In the genomic region with DNA sequence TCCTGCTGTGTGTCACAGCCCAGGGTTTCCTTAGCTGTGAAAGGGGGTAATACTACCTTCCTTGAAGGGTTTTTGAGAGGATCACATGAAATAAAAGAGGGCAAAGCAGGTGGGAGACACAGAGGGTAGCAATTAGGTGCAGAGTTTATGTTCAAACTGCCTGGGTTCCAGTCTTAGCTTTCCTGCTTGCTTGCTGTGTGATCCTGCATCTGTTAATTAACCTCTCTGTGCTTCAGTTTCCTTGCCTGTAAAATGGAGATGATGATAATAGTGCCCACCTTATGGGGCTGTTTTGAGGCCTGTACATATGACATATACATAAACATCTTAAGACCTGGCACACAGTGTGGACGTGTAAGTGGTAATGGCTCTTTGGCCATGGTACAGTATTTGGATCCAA, we compare ENCODE assay signal across 29 cellular contexts. TPM values are rescaled to one million over a fixed set of nuclear protein-coding genes. Genes with fewer than 3 reads are reported as not detected.
"Had no signal": no experiment of that assay in that cellular context is flagged by ENCODE, and none has a peak within 500 bp of the region (broad histone marks: within the 10 kb centered on the region; RNA-seq: fewer than 3 reads in every experiment).

No MANE protein-coding gene starts in this region.

- H3K9me3 ChIP-seq: adrenal gland, body of pancreas, heart left ventricle, lower lobe of right lung, neutrophil, testis, transverse colon had no signal

- H3K27me3 Mint-ChIP-seq: activated naive CD8-positive, alpha-beta T cell treated with anti-CD3 and anti-CD28 coated beads for 36 hours; progenitor cell of endocrine pancreas had no signal

- H3K9me3 Mint-ChIP-seq: activated naive CD4-positive, alpha-beta T cell treated with anti-CD3 and anti-CD28 coated beads for 36 hours; activated naive CD8-positive, alpha-beta T cell treated with anti-CD3 and anti-CD28 coated beads for 36 hours; activated T-helper 1 cell treated with anti-CD3 and anti-CD28 coated beads, Interleukin-12 subunit alpha, Interleukin-12 subunit beta, Interleukin-2, Interleukin-4 antibody, amounts not matched to agents 30 ng/mL and 10 ng/mL and 1 ng/mL, durations not matched to agents 14 hours and 24 hours and 36 hours; natural killer cell; T-helper 1 cell treated with Interleukin-12 subunit alpha and Interleukin-12 subunit beta and Interleukin-4 antibody, amounts not matched to agents 30 μg/mL and 1 μg/mL, for 36 hours had no signal

- H3K4me1 ChIP-seq: adrenal gland, lower lobe of right lung, testis, transverse colon had no signal

- H3K27me3 ChIP-seq: adrenal gland, body of pancreas, heart left ventricle, neutrophil, testis, transverse colon had no signal

- H3K27ac Mint-ChIP-seq: activated naive CD4-positive, alpha-beta T cell treated with anti-CD3 and anti-CD28 coated beads for 36 hours; activated naive CD8-positive, alpha-beta T cell treated with anti-CD3 and anti-CD28 coated beads for 36 hours; activated T-helper 1 cell treated with anti-CD3 and anti-CD28 coated beads, Interleukin-12 subunit alpha, Interleukin-12 subunit beta, Interleukin-2, Interleukin-4 antibody, amounts not matched to agents 30 ng/mL and 10 ng/mL and 1 ng/mL, durations not matched to agents 14 hours and 24 hours and 36 hours; natural killer cell; progenitor cell of endocrine pancreas; T-helper 1 cell treated with Interleukin-12 subunit alpha and Interleukin-12 subunit beta and Interleukin-4 antibody, amounts not matched to agents 30 μg/mL and 1 μg/mL, for 36 hours had no signal

- DNase-seq: activated CD4-positive, alpha-beta T cell treated with anti-CD3 and anti-CD28 coated beads for 48 hours; activated CD4-positive, alpha-beta T cell treated with anti-CD3 and anti-CD28 coated beads, Interleukin-2, amount 50 U/mL, for 48 hours; activated CD8-positive, alpha-beta memory T cell treated with anti-CD3 and anti-CD28 coated beads for 24 hours; activated effector memory CD4-positive, alpha-beta T cell treated with anti-CD3 and anti-CD28 coated beads, Interleukin-2, amount 50 U/mL, for 16 hours; activated naive CD4-positive, alpha-beta T cell treated with anti-CD3 and anti-CD28 coated beads for 36 hours; activated naive CD8-positive, alpha-beta T cell treated with anti-CD3 and anti-CD28 coated beads for 36 hours; activated T-cell treated with anti-CD3 and anti-CD28 coated beads, Interleukin-2, amount 50 U/mL, for 1 hour; adrenal gland; body of pancreas; foreskin fibroblast; heart left ventricle; lower lobe of right lung; mesenchymal stem cell; natural killer cell; stimulated activated CD4-positive, alpha-beta T cell treated with anti-CD3 and anti-CD28 coated beads, Interleukin-12 subunit alpha, Interleukin-12 subunit beta, amount 100 ng/mL, for 4 hours; stimulated activated CD4-positive, alpha-beta T cell treated with anti-CD3 and anti-CD28 coated beads, Interleukin-4, amount 100 ng/mL, for 1 hour; stimulated activated naive CD8-positive, alpha-beta T cell treated with anti-CD3 and anti-CD28 coated beads, Interleukin-15, Interleukin-2, amounts not matched to agents 100 U/mL and 50 U/mL, for 24 hours; T-helper 9 cell; testis; transverse colon had no signal

- H3K4me3 ChIP-seq: adrenal gland, body of pancreas, coronary artery, heart left ventricle, lower lobe of right lung, skin epidermis, testis, transverse colon had no signal

- H3K27ac ChIP-seq: adrenal gland, coronary artery, heart left ventricle, lower lobe of right lung, neutrophil, skin epidermis, testis, transverse colon, VCaP had no signal

- H3K4me3 Mint-ChIP-seq: activated naive CD4-positive, alpha-beta T cell treated with anti-CD3 and anti-CD28 coated beads for 36 hours; activated naive CD8-positive, alpha-beta T cell treated with anti-CD3 and anti-CD28 coated beads for 36 hours; activated T-helper 1 cell treated with anti-CD3 and anti-CD28 coated beads, Interleukin-12 subunit alpha, Interleukin-12 subunit beta, Interleukin-2, Interleukin-4 antibody, amounts not matched to agents 30 ng/mL and 10 ng/mL and 1 ng/mL, durations not matched to agents 14 hours and 24 hours and 36 hours; natural killer cell; T-helper 1 cell treated with Interleukin-12 subunit alpha and Interleukin-12 subunit beta and Interleukin-4 antibody, amounts not matched to agents 30 μg/mL and 1 μg/mL, for 36 hours had no signal

- H3K4me1 Mint-ChIP-seq: activated naive CD8-positive, alpha-beta T cell treated with anti-CD3 and anti-CD28 coated beads for 36 hours; natural killer cell had no signal

- H3K36me3 Mint-ChIP-seq: activated naive CD8-positive, alpha-beta T cell treated with anti-CD3 and anti-CD28 coated beads for 36 hours; natural killer cell had no signal

- H3K36me3 ChIP-seq: adrenal gland, heart left ventricle, lower lobe of right lung, neutrophil, transverse colon had no signal

RNA-seq across cellular contexts. Expression of gene SPSB4, which starts 35.0 kb away (rescaled TPM):
- total RNA-seq: activated naive CD4-positive, alpha-beta T cell treated with anti-CD3 and anti-CD28 coated beads for 36 hours; activated naive CD8-positive, alpha-beta T cell treated with anti-CD3 and anti-CD28 coated beads for 36 hours; activated T-helper 1 cell treated with anti-CD3 and anti-CD28 coated beads, Interleukin-12 subunit alpha, Interleukin-12 subunit beta, Interleukin-2, Interleukin-4 antibody, amounts not matched to agents 30 ng/mL and 10 ng/mL and 1 ng/mL, durations not matched to agents 14 hours and 24 hours and 36 hours; esophagus mucosa; natural killer cell; renal cortical epithelial cell had no signal
